Comparison of ENCODE assay signal across 10 cellular contexts in genomic region chr7:5702876-5703571, GRCh38.
A peak's percentile ranks its signal among the peaks of the same experiment; 100 is the strongest.
DNase-seq lines count a peak whose midpoint lies in the region; TF ChIP-seq lines count a peak whose summit lies in the region.
"Had no signal": no experiment of that assay in that cellular context is flagged by ENCODE, and none has a peak within 500 bp of the region (broad histone marks: within the 10 kb centered on the region; RNA-seq: fewer than 3 reads in every experiment).

No MANE protein-coding gene starts in this region.

- CTCF ChIA-PET in A673 (lab: Charles Lee) = interaction anchor here (0.7 kb wide), 1 partner anchor 45 kb away, joined by 3 read pairs; no protein-coding TSS in a partner anchor

- DNase-seq in EH (ENCODE audit: low read depth) (peak; percentile 35), NCI-H2227 treated with DMSO at 0.1 percent for 48 hours (lab: John Stamatoyannopoulos, UW) (peak; percentile 61), epithelial cell of proximal tubule (ENCODE audit: low read depth) (peak; percentile 59), neural progenitor cell (ENCODE audit: low spot score) (no peak), NCI-H82 treated with DMSO at 0.1 percent for 48 hours (lab: John Stamatoyannopoulos, UW; ENCODE audit: unreplicated experiment) (no peak), NCI-H1048 (lab: John Stamatoyannopoulos, UW) (no peak), A673 (ENCODE audit: low spot score) (no peak)
- no peak for DNase-seq in activated CD4-positive, CD25-positive, alpha-beta regulatory T cell (lab: John Stamatoyannopoulos, UW)
- DNase-seq: activated CD4-positive, alpha-beta T cell treated with anti-CD3 and anti-CD28 coated beads, Interleukin-2, amount 50 U/mL, for 4 hours; effector CD4-positive, alpha-beta T cell had no signal

- H3K4me1 Mint-ChIP-seq in neural progenitor cell = peaks cover 48% of the 10 kb centered on the region

- H3K27ac Mint-ChIP-seq in neural progenitor cell = no peak overlapping the region

- no peaks in the 10 kb centered on the region for H3K27me3 ChIP-seq in neural progenitor cell
- no peaks in the 10 kb centered on the region for H3K27me3 ChIP-seq in A673 (replicated peaks; ENCODE audit: insufficient read depth, low read depth, low read length, poor library complexity)

- H3K9ac ChIP-seq in neural progenitor cell = no peak overlapping the region

- H3K4me1 ChIP-seq in neural progenitor cell (peaks cover 13% of the 10 kb centered on the region), A673 (ENCODE audit: insufficient read depth, low read length, poor library complexity, severe bottlenecking) (peaks cover 7% of the 10 kb centered on the region)

- H3K27me3 Mint-ChIP-seq in neural progenitor cell (ENCODE audit: insufficient read depth, low read depth) = peaks cover 2% of the 10 kb centered on the region

- peaks cover 20% of the 10 kb centered on the region for H4K20me1 ChIP-seq in neural progenitor cell (ENCODE audit: low read depth)

- intact Hi-C loops in A673 (cut with micrococcal nuclease; ENCODE audit: unreplicated experiment) = no loop called here

- no peak overlapping the region for H2AFZ ChIP-seq in neural progenitor cell (replicated peaks)

- H3K4me3 ChIP-seq in epithelial cell of proximal tubule (ENCODE audit: low read depth, low read length) = no peak overlapping the region
- H3K4me3 ChIP-seq in neural progenitor cell = no peak overlapping the region
- no peak overlapping the region for H3K4me3 ChIP-seq in A673 (ENCODE audit: low read depth, low read length, poor library complexity, severe bottlenecking)

- no peak overlapping the region for H3K4me2 ChIP-seq in neural progenitor cell

- no peaks in the 10 kb centered on the region for H3F3A ChIP-seq in neural progenitor cell (ENCODE audit: low read depth)

- BruUV-seq in A673 (replicated peaks; lab: Mats Ljungman, UMichigan) = no TSS peak

- TF ChIP-seq CTCF in epithelial cell of proximal tubule (conservative IDR thresholded peaks at IDR 0.05; ENCODE audit: low read depth, low read length) (no peak), neural progenitor cell (IDR thresholded peaks at IDR 0.05) (no peak), A673 (conservative IDR thresholded peaks at IDR 0.05; ENCODE audit: low read depth, low read length) (no peak)

- H3K79me2 ChIP-seq in neural progenitor cell (ENCODE audit: low read depth) = no peaks in the 10 kb centered on the region

- no peak overlapping the region for H3K4me3 Mint-ChIP-seq in neural progenitor cell

- no peaks in the 10 kb centered on the region for H3K9me3 ChIP-seq in neural progenitor cell (ENCODE audit: low read depth)
- H3K9me3 ChIP-seq in A673 (ENCODE audit: low read depth, low read length, poor library complexity, severe bottlenecking) = no peaks in the 10 kb centered on the region

- H3K36me3 Mint-ChIP-seq in neural progenitor cell = peaks cover 13% of the 10 kb centered on the region

- H3K9me3 Mint-ChIP-seq in neural progenitor cell = no peaks in the 10 kb centered on the region

- H3K36me3 ChIP-seq in neural progenitor cell = no peaks in the 10 kb centered on the region
- H3K36me3 ChIP-seq in A673 (ENCODE audit: insufficient read depth, low read length, poor library complexity, severe bottlenecking) = peaks cover 18% of the 10 kb centered on the region

- POLR2A ChIA-PET in A673 (lab: Charles Lee; ENCODE audit: low non-redundant PET) = no interaction called here

- H3K27ac ChIP-seq in neural progenitor cell (peak overlapping the region; percentile 2), A673 (ENCODE audit: low read depth, low read length, poor library complexity, severe bottlenecking) (no peak overlapping the region)

Comparison
In these comparisons a context has a peak if more than half of its experiments do, and no peak if none do; other contexts are left out.
1. DNase-seq: peak in EH (single experiment), NCI-H2227 treated with DMSO at 0.1 percent for 48 hours (single experiment) and epithelial cell of proximal tubule (single experiment); none in neural progenitor cell (single experiment), NCI-H82 treated with DMSO at 0.1 percent for 48 hours (single experiment), activated CD4-positive, CD25-positive, alpha-beta regulatory T cell (0 of 4), NCI-H1048 (single experiment) and A673 (single experiment).